ENCODE assay signal across 9 cellular contexts in the genomic region with DNA sequence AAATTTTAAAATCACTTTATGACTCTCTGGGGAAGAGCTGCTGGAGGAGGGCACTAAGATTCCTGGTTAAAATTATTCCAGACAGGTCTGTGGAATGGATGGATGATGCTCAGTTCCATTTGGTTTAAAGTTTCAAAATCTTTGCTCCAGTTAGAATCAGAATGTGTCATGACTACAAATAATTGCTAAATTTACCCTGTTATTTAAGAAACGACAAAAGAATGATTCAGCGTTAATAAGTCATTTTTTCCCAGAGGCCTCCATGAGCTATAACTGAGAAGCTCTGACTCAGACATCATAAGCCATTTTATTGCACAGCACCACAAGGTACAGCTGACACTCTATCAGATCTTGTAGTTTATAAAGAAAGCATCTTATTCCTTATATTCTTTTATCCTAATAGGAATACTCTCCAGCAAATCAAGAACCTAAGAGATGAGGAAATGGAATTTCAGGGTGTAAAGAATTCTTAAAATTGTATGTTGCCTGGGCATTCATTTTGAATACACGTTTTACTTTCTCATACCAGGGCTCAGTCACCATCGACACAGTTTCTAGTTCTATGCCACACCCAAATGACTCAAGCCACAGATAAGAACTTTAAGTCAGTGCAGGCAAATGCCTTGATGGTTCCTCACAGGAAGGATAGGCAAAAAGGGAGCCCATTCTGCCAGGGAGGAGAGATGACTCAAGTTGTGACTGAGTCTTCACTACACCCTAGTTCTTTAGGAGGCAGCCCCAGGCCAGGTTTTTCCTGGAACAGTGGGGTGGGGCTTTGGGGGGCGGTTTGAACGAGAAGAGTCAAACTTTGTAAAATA.
DNase-seq lines count a peak whose midpoint lies in the region; ATAC-seq and TF ChIP-seq lines count a peak whose summit lies in the region.
"Had no signal": no experiment of that assay in that cellular context is flagged by ENCODE, and none has a peak within 500 bp of the region (broad histone marks: within the 10 kb centered on the region; RNA-seq: fewer than 3 reads in every experiment).

No MANE protein-coding gene starts in this region.

- no peak overlapping the region for H3K27ac ChIP-seq in testis

- H3K9me3 ChIP-seq in testis, result no peaks in the 10 kb centered on the region

- POLR2A ChIA-PET in BJ (lab: Charles Lee), result no interaction called here

- H3K36me3 ChIP-seq in BJ (ENCODE audit: control insufficient read depth, insufficient read depth, low read length) (no peaks in the 10 kb centered on the region), testis (ENCODE audit: low read depth, missing control alignments) (no peaks in the 10 kb centered on the region)

- TF ChIP-seq POLR2A in testis (IDR thresholded peaks at IDR 0.05), result no peak

- H3K27me3 ChIP-seq in BJ (ENCODE audit: control insufficient read depth, insufficient read depth, low read length), result no peaks in the 10 kb centered on the region
- H3K27me3 ChIP-seq in testis, result no peaks in the 10 kb centered on the region

- 64 to 79% methylated on average over 6 of the region's 6 CpGs for WGBS in testis, 2 donors

- intact Hi-C loops in testis (cut with DNase I; ENCODE audit: low total_unique reads), result no loop called here

- no peak for ATAC-seq in GM19397 (IDR thresholded peaks at IDR 0.05; ENCODE audit: unreplicated experiment)
- ATAC-seq in GM21515 (IDR thresholded peaks at IDR 0.05; ENCODE audit: unreplicated experiment), result no peak

- H3K4me1 ChIP-seq in testis, result no peaks in the 10 kb centered on the region

- no peak for TF ChIP-seq CTCF in BJ (IDR thresholded peaks at IDR 0.05; ENCODE audit: insufficient read depth, low read depth, low read length)
- TF ChIP-seq CTCF in epithelial cell of esophagus (IDR thresholded peaks at IDR 0.05; ENCODE audit: insufficient read depth, low read depth, low read length, missing control alignments), result no peak
- no peak for TF ChIP-seq CTCF in testis (IDR thresholded peaks at IDR 0.05)

- CTCF ChIA-PET in BJ (lab: Yijun Ruan, JAX), result interaction anchor here (0.7 kb wide), 1 partner anchor 125 kb away, joined by 4 read pairs; no protein-coding TSS in a partner anchor

- H3K4me3 ChIP-seq in BJ (ENCODE audit: low read depth, low read length), result no peak overlapping the region
- peak overlapping the region; percentile 22 for H3K4me3 ChIP-seq in epithelial cell of esophagus (ENCODE audit: low read length)
- H3K4me3 ChIP-seq in testis, result no peak overlapping the region

- DNase-seq in BJ (ENCODE audit: low read depth) (peak; percentile 86), NOMO-1 treated with dmso at 0.1 percent for 144 hours (lab: John Stamatoyannopoulos, UW; ENCODE audit: unreplicated experiment) (peak; percentile 34), epithelial cell of esophagus (ENCODE audit: low read depth) (peak; percentile 100), myocyte (ENCODE audit: low read depth) (peak; percentile 84), testis (no peak), NCI-H526 (lab: John Stamatoyannopoulos, UW) (no peak)
- DNase-seq: NCI-H774 had no signal

Comparison
In these comparisons a context has a peak if more than half of its experiments do, and no peak if none do; other contexts are left out.
1. DNase-seq: peak in BJ (single experiment), NOMO-1 treated with dmso at 0.1 percent for 144 hours (single experiment), epithelial cell of esophagus (single experiment) and myocyte (single experiment); none in testis (single experiment) and NCI-H526 (0 of 2).